In the genomic region with DNA sequence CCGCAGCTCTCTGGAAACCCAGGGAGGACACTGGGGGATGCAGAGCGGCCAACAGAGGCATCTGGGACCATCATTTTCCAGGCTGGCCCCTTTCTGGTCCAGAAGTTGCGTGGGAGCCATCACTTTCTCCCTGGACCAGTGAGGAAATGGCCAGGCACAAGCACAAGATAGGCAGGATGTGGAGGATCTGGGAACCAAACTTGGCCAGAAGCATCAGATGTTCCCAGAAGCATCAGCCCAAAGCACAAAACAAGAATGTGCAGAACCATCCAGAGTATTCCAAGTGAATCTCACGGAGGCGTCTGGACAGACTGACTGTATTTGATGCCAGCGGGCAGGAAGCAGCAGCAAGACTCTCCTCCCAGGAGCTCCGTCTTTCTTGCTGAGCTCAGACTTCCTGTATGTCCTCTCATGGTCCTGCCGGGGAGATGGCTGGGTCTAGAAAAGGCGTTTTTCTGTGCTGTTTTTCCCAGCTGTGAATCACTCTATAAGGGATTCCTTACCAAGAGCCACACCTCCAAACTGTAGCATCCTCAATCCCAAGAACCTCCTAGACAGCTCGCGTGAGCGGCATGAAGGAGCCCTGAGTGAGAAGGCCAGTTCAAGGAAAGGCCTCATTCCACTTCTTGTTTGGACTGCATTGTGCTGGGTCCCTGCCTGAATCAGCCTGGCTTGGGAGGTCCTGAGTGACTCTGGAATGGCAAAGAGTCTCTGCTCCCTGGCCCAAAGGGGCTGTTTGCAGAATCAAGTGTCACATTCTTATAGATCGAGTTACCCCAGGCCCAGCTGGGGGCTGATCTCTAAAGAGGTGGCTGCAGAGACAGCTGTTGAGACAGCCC, we compare ENCODE assay signal across 1 cellular context.
A peak's percentile ranks its signal among the peaks of the same experiment; 100 is the strongest.
TF ChIP-seq lines count a peak whose summit lies in the region.

No MANE protein-coding gene starts in this region.

TF ChIP-seq in HepG2, 621 proteins besides CTCF, POLR2A, EP300 and RAD21:
- no peak; the same call in 1 of the 2 replicates for TF ChIP-seq ZNF230 (CRISPR knock-in tag; IDR thresholded peaks at IDR 0.05)
- TF ChIP-seq ZNF501 (CRISPR knock-in tag; IDR thresholded peaks at IDR 0.05) = no peak
- TF ChIP-seq REXO4 (CRISPR knock-in tag; IDR thresholded peaks at IDR 0.05; ENCODE audit: borderline replicate concordance) = no peak
- no peak for TF ChIP-seq NFE2L1 (CRISPR knock-in tag; IDR thresholded peaks at IDR 0.05; ENCODE audit: borderline replicate concordance)
- TF ChIP-seq JDP2 (CRISPR knock-in tag; IDR thresholded peaks at IDR 0.05; ENCODE audit: borderline replicate concordance) = no peak
- no peak for TF ChIP-seq ZNF629 (CRISPR knock-in tag; conservative IDR thresholded peaks at IDR 0.05)
- no peak for TF ChIP-seq CEBPG (CRISPR knock-in tag; IDR thresholded peaks at IDR 0.05)
- no peak for TF ChIP-seq CHD4 (IDR thresholded peaks at IDR 0.05; ENCODE audit: borderline replicate concordance, low read length)
- TF ChIP-seq NKX3-1 (CRISPR knock-in tag; IDR thresholded peaks at IDR 0.05) = no peak
- TF ChIP-seq ZNF329 (CRISPR knock-in tag; IDR thresholded peaks at IDR 0.05; ENCODE audit: low read depth) = no peak
- TF ChIP-seq ZNF547 (CRISPR knock-in tag; IDR thresholded peaks at IDR 0.05) = no peak
- TF ChIP-seq RFX3 (CRISPR knock-in tag; IDR thresholded peaks at IDR 0.05) = no peak
- TF ChIP-seq, protein P1, sequence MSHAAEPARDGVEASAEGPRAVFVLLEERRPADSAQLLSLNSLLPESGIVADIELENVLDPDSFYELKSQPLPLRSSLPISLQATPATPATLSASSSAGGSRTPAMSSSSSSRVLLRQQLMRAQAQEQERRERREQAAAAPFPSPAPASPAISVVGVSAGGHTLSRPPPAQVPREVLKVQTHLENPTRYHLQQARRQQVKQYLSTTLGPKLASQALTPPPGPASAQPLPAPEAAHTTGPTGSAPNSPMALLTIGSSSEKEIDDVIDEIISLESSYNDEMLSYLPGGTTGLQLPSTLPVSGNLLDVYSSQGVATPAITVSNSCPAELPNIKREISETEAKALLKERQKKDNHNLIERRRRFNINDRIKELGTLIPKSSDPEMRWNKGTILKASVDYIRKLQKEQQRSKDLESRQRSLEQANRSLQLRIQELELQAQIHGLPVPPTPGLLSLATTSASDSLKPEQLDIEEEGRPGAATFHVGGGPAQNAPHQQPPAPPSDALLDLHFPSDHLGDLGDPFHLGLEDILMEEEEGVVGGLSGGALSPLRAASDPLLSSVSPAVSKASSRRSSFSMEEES (CRISPR knock-in tag; IDR thresholded peaks at IDR 0.05) = no peak
- 0 out of 2 replicates have a peak, but pooled peaks have one; percentile 3 for TF ChIP-seq BORCS8-MEF2B (CRISPR knock-in tag; IDR thresholded peaks at IDR 0.05)
- TF ChIP-seq, protein P2, sequence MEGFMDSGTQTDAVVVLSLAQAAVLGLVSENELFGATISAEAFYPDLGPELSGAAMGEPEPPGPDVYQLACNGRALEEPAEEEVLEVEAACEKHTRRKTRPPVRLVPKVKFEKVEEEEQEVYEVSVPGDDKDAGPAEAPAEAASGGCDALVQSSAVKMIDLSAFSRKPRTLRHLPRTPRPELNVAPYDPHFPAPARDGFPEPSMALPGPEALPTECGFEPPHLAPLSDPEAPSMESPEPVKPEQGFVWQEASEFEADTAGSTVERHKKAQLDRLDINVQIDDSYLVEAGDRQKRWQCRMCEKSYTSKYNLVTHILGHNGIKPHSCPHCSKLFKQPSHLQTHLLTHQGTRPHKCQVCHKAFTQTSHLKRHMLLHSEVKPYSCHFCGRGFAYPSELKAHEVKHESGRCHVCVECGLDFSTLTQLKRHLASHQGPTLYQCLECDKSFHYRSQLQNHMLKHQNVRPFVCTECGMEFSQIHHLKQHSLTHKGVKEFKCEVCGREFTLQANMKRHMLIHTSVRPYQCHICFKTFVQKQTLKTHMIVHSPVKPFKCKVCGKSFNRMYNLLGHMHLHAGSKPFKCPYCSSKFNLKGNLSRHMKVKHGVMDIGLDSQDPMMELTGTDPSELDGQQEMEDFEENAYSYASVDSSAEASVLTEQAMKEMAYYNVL (CRISPR knock-in tag; IDR thresholded peaks at IDR 0.05; ENCODE audit: borderline replicate concordance) = 0 out of 2 replicates have a peak, but pooled peaks have one; percentile 27
- no peak for TF ChIP-seq ZNF234 (CRISPR knock-in tag; conservative IDR thresholded peaks at IDR 0.05)
- TF ChIP-seq, protein P3, sequence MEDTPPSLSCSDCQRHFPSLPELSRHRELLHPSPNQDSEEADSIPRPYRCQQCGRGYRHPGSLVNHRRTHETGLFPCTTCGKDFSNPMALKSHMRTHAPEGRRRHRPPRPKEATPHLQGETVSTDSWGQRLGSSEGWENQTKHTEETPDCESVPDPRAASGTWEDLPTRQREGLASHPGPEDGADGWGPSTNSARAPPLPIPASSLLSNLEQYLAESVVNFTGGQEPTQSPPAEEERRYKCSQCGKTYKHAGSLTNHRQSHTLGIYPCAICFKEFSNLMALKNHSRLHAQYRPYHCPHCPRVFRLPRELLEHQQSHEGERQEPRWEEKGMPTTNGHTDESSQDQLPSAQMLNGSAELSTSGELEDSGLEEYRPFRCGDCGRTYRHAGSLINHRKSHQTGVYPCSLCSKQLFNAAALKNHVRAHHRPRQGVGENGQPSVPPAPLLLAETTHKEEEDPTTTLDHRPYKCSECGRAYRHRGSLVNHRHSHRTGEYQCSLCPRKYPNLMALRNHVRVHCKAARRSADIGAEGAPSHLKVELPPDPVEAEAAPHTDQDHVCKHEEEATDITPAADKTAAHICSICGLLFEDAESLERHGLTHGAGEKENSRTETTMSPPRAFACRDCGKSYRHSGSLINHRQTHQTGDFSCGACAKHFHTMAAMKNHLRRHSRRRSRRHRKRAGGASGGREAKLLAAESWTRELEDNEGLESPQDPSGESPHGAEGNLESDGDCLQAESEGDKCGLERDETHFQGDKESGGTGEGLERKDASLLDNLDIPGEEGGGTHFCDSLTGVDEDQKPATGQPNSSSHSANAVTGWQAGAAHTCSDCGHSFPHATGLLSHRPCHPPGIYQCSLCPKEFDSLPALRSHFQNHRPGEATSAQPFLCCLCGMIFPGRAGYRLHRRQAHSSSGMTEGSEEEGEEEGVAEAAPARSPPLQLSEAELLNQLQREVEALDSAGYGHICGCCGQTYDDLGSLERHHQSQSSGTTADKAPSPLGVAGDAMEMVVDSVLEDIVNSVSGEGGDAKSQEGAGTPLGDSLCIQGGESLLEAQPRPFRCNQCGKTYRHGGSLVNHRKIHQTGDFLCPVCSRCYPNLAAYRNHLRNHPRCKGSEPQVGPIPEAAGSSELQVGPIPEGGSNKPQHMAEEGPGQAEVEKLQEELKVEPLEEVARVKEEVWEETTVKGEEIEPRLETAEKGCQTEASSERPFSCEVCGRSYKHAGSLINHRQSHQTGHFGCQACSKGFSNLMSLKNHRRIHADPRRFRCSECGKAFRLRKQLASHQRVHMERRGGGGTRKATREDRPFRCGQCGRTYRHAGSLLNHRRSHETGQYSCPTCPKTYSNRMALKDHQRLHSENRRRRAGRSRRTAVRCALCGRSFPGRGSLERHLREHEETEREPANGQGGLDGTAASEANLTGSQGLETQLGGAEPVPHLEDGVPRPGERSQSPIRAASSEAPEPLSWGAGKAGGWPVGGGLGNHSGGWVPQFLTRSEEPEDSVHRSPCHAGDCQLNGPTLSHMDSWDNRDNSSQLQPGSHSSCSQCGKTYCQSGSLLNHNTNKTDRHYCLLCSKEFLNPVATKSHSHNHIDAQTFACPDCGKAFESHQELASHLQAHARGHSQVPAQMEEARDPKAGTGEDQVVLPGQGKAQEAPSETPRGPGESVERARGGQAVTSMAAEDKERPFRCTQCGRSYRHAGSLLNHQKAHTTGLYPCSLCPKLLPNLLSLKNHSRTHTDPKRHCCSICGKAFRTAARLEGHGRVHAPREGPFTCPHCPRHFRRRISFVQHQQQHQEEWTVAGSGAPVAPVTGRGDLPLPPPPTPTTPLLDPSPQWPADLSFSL (CRISPR knock-in tag; IDR thresholded peaks at IDR 0.05) = no peak
